Comparison of ENCODE assay signal across 1 cellular context in the genomic region with DNA sequence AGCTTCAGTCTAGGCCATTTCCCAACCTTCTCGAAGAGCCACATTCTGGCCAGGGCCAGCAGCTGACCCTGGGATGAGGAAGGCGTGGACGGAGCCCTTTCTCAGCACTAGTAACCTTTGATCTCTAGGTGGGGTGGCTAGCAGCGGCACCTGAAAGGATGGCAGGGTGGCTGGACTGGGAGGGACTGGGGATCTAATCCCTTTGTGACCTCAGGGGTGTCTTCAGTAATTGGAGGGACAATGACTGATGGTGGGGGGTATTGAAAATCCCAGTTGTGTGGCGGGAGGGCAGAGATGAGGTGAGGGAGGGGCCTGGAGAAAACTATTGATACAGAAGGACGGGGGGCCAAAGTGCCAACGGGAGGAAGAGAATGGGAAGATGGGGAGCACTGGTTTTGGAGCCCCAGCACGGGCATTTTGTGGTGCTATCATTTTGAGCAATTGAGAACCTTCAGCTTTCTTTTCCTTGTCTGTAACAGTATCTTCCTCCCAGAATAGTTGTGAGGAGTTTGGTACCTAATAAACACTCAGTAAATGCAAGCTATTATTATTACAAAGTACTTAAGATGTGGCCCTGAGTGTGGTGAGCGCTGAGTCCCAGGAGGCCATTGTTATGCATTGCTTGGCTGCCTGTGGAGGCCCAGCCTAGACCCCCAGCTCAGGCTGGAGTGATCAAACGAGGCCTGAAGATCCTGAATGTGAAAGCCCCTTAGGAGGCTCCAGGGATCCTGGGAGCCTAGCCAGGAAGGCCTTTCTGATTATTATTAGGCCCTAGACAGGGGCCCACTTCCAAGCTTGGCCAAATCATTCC.
TF ChIP-seq lines count a peak whose summit lies in the region.

No MANE protein-coding gene starts in this region.

TF ChIP-seq in HepG2, 621 proteins besides CTCF, POLR2A, EP300 and RAD21 (continued from another document and continues in another):
- TF ChIP-seq ZNF251 (CRISPR knock-in tag; IDR thresholded peaks at IDR 0.05) (no peak), ZNF382 (CRISPR knock-in tag; IDR thresholded peaks at IDR 0.05; ENCODE audit: borderline replicate concordance) (no peak), SKI (IDR thresholded peaks at IDR 0.05; ENCODE audit: partially characterized antibody) (no peak), SRY (CRISPR knock-in tag; IDR thresholded peaks at IDR 0.05) (no peak), KLF16 (CRISPR knock-in tag; IDR thresholded peaks at IDR 0.05) (no peak), BRCA1 (CRISPR knock-in tag; IDR thresholded peaks at IDR 0.05) (no peak), ZNF772 (CRISPR knock-in tag; IDR thresholded peaks at IDR 0.05) (no peak), SKIL (CRISPR knock-in tag; IDR thresholded peaks at IDR 0.05; ENCODE audit: borderline replicate concordance) (no peak), ATF7-NPFF (CRISPR knock-in tag; IDR thresholded peaks at IDR 0.05; ENCODE audit: low read depth) (no peak), MAF1 (CRISPR knock-in tag; IDR thresholded peaks at IDR 0.05; ENCODE audit: borderline replicate concordance) (no peak), LBX2 (CRISPR knock-in tag; IDR thresholded peaks at IDR 0.05; ENCODE audit: borderline replicate concordance) (no peak), ARID5B (CRISPR knock-in tag; IDR thresholded peaks at IDR 0.05) (peak; percentile 70; the same call in 1 of the 2 replicates), RNF2 (conservative IDR thresholded peaks at IDR 0.05; ENCODE audit: low read depth) (no peak), ZNF230 (CRISPR knock-in tag; IDR thresholded peaks at IDR 0.05) (no peak), CEBPZ (IDR thresholded peaks at IDR 0.05; ENCODE audit: low read length) (no peak), MXD3 (CRISPR knock-in tag; IDR thresholded peaks at IDR 0.05) (no peak), NR2C2 (CRISPR knock-in tag; IDR thresholded peaks at IDR 0.05; ENCODE audit: borderline replicate concordance) (no peak), ELF4 (CRISPR knock-in tag; IDR thresholded peaks at IDR 0.05; ENCODE audit: borderline replicate concordance) (no peak), ZNF83 (CRISPR knock-in tag; IDR thresholded peaks at IDR 0.05; ENCODE audit: borderline replicate concordance) (no peak), IKZF5 (CRISPR knock-in tag; IDR thresholded peaks at IDR 0.05) (peak; percentile 13; the same call in 1 of the 2 replicates), ZSCAN31 (CRISPR knock-in tag; IDR thresholded peaks at IDR 0.05; ENCODE audit: low read depth) (no peak), SOX13 (IDR thresholded peaks at IDR 0.05) (no peak), SOX13 (CRISPR knock-in tag; conservative IDR thresholded peaks at IDR 0.05 in 1 of 2, IDR thresholded peaks at IDR 0.05 in 1 of 2) (peak in 1 of 2 experiments; percentile 57; a peak in 1 of 4 replicates), TOE1 (CRISPR knock-in tag; IDR thresholded peaks at IDR 0.05) (no peak), RBFOX2 (IDR thresholded peaks at IDR 0.05; ENCODE audit: low read depth, low read length) (no peak), ESRRA (CRISPR knock-in tag; IDR thresholded peaks at IDR 0.05; ENCODE audit: low read depth) (no peak), ZNF354B (CRISPR knock-in tag; IDR thresholded peaks at IDR 0.05) (no peak), BHLHE40 (IDR thresholded peaks at IDR 0.05; ENCODE audit: low read length) (no peak), SP2 (CRISPR knock-in tag; IDR thresholded peaks at IDR 0.05) (no peak), TCF7 (IDR thresholded peaks at IDR 0.05; ENCODE audit: low read depth) (peak; percentile 82), RXRA (CRISPR knock-in tag; IDR thresholded peaks at IDR 0.05) (peak; percentile 50; the same call in 1 of the 2 replicates), ZNF484 (CRISPR knock-in tag; IDR thresholded peaks at IDR 0.05; ENCODE audit: borderline replicate concordance, low read depth) (no peak)
- TF ChIP-seq, protein P1, sequence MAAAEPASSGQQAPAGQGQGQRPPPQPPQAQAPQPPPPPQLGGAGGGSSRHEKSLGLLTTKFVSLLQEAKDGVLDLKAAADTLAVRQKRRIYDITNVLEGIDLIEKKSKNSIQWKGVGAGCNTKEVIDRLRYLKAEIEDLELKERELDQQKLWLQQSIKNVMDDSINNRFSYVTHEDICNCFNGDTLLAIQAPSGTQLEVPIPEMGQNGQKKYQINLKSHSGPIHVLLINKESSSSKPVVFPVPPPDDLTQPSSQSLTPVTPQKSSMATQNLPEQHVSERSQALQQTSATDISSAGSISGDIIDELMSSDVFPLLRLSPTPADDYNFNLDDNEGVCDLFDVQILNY (CRISPR knock-in tag; conservative IDR thresholded peaks at IDR 0.05): no peak
- TF ChIP-seq, protein P2, sequence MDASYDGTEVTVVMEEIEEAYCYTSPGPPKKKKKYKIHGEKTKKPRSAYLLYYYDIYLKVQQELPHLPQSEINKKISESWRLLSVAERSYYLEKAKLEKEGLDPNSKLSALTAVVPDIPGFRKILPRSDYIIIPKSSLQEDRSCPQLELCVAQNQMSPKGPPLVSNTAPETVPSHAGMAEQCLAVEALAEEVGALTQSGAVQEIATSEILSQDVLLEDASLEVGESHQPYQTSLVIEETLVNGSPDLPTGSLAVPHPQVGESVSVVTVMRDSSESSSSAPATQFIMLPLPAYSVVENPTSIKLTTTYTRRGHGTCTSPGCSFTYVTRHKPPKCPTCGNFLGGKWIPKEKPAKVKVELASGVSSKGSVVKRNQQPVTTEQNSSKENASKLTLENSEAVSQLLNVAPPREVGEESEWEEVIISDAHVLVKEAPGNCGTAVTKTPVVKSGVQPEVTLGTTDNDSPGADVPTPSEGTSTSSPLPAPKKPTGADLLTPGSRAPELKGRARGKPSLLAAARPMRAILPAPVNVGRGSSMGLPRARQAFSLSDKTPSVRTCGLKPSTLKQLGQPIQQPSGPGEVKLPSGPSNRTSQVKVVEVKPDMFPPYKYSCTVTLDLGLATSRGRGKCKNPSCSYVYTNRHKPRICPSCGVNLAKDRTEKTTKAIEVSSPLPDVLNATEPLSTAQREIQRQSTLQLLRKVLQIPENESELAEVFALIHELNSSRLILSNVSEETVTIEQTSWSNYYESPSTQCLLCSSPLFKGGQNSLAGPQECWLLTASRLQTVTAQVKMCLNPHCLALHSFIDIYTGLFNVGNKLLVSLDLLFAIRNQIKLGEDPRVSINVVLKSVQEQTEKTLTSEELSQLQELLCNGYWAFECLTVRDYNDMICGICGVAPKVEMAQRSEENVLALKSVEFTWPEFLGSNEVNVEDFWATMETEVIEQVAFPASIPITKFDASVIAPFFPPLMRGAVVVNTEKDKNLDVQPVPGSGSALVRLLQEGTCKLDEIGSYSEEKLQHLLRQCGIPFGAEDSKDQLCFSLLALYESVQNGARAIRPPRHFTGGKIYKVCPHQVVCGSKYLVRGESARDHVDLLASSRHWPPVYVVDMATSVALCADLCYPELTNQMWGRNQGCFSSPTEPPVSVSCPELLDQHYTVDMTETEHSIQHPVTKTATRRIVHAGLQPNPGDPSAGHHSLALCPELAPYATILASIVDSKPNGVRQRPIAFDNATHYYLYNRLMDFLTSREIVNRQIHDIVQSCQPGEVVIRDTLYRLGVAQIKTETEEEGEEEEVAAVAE (CRISPR knock-in tag; IDR thresholded peaks at IDR 0.05; ENCODE audit: borderline replicate concordance): no peak
- TF ChIP-seq, protein P3, sequence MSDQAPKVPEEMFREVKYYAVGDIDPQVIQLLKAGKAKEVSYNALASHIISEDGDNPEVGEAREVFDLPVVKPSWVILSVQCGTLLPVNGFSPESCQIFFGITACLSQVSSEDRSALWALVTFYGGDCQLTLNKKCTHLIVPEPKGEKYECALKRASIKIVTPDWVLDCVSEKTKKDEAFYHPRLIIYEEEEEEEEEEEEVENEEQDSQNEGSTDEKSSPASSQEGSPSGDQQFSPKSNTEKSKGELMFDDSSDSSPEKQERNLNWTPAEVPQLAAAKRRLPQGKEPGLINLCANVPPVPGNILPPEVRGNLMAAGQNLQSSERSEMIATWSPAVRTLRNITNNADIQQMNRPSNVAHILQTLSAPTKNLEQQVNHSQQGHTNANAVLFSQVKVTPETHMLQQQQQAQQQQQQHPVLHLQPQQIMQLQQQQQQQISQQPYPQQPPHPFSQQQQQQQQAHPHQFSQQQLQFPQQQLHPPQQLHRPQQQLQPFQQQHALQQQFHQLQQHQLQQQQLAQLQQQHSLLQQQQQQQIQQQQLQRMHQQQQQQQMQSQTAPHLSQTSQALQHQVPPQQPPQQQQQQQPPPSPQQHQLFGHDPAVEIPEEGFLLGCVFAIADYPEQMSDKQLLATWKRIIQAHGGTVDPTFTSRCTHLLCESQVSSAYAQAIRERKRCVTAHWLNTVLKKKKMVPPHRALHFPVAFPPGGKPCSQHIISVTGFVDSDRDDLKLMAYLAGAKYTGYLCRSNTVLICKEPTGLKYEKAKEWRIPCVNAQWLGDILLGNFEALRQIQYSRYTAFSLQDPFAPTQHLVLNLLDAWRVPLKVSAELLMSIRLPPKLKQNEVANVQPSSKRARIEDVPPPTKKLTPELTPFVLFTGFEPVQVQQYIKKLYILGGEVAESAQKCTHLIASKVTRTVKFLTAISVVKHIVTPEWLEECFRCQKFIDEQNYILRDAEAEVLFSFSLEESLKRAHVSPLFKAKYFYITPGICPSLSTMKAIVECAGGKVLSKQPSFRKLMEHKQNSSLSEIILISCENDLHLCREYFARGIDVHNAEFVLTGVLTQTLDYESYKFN (CRISPR knock-in tag; conservative IDR thresholded peaks at IDR 0.05): peak; percentile 68
